In the genomic region with DNA sequence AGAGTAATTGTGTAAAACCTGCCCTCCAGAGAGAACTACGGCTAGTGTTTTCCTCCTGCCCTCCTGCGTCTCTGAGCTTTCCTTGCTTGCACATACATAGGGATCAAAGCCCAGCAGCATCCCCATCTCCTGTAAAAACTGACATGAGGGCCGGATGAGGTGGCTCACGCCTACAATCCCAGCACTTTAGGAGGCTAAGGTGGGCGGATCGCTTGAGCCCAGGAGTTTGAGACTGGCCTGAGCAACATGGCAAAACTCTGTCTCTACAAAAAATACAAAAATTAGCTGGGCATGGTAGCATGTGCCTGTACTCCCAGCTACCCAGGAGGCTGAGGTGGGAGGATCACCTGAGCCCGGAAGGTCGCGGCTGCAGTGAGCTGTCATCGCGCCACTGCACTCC, we compare ENCODE assay signal across 27 cellular contexts. TPM values are rescaled to one million over a fixed set of nuclear protein-coding genes. Genes with fewer than 3 reads are reported as not detected.
DNase-seq lines count a peak whose midpoint lies in the region; ATAC-seq, FAIRE-seq and TF ChIP-seq lines count a peak whose summit lies in the region.
"Had no signal": no experiment of that assay in that cellular context is flagged by ENCODE, and none has a peak within 500 bp of the region (broad histone marks: within the 10 kb centered on the region; RNA-seq: fewer than 3 reads in every experiment).

No MANE protein-coding gene starts in this region.

- H4K20me1 ChIP-seq in GM12878 (ENCODE audit: control insufficient read depth, insufficient read depth) = no peaks in the 10 kb centered on the region

- no peak for FAIRE-seq in GM12878 (lab: Jason Lieb, UNC)
- FAIRE-seq: G401.6 had no signal

- no peak overlapping the region; the same call in 1 of the 2 replicates for H3K9ac ChIP-seq in GM12878 (ENCODE audit: control insufficient read depth, insufficient read depth, low read length)

- SMC1A ChIA-PET in GM12878 (lab: Charles Lee; ENCODE audit: uncharacterized antibody, unreplicated experiment) = interaction anchor here (0.8 to 1.4 kb wide), 5 partner anchors 29 to 137 kb away, joined by 3 to 6 read pairs (median 3); a partner anchor contains a TSS

- no peak for TF ChIP-seq CTCF in HL-60 (IDR thresholded peaks at IDR 0.05; ENCODE audit: insufficient read depth, low read length)
- TF ChIP-seq CTCF in GM12878 (IDR thresholded peaks at IDR 0.05 in 2 of 3, conservative IDR thresholded peaks at IDR 0.05 in 1 of 3; ENCODE audit: control insufficient read depth in 2 of 3, extremely low read depth in 1 of 3, insufficient read depth in 1 of 3, low read depth in 3 of 3, low read length in 3 of 3) = no peak
- no peak for TF ChIP-seq CTCF in neutrophil (IDR thresholded peaks at IDR 0.05)

- CTCF ChIA-PET in GM12878 (lab: Yijun Ruan, JAX) = interaction anchor here (0.6 to 1.3 kb wide), 3 partner anchors 12 to 320 kb away, joined by 3 read pairs; no protein-coding TSS in a partner anchor

- no peaks in the 10 kb centered on the region for H3K79me2 ChIP-seq in GM12878 (ENCODE audit: control insufficient read depth, insufficient read depth, low read length)

- no peak for ATAC-seq in activated T-cell treated with anti-CD3 and anti-CD28 coated beads, Interleukin-2, amount 50 U/mL, for 72 hours (replicated peaks in 1 of 2)
- no peak for ATAC-seq in GM12878
- no peak for ATAC-seq in GM19035 (IDR thresholded peaks at IDR 0.05; ENCODE audit: unreplicated experiment)
- ATAC-seq: T-cell had no signal

- no peaks in the 10 kb centered on the region for H3K9me3 Mint-ChIP-seq in activated T-cell treated with anti-CD3 and anti-CD28 coated beads, Interleukin-2, amount 50 U/mL, for 72 hours
- H3K9me3 Mint-ChIP-seq: CD4-positive, alpha-beta memory T cell; stimulated activated naive CD8-positive, alpha-beta T cell treated with anti-CD3 and anti-CD28 coated beads, Interleukin-15, Interleukin-2, amounts not matched to agents 100 ng/mL and 50 ng/mL, for 24 hours; T-cell had no signal

- H3K27me3 ChIP-seq in HL-60 (ENCODE audit: insufficient read depth, poor library complexity, severe bottlenecking) = no peaks in the 10 kb centered on the region
- no peaks in the 10 kb centered on the region for H3K27me3 ChIP-seq in GM12878 (replicated peaks in 1 of 2; ENCODE audit: control insufficient read depth in 2 of 2, insufficient read depth in 2 of 2, low read length in 1 of 2)
- H3K27me3 ChIP-seq in neutrophil = no peaks in the 10 kb centered on the region
- H3K27me3 ChIP-seq: transverse colon had no signal

- no peak for DNase-seq in activated T-cell treated with anti-CD3 and anti-CD28 coated beads, Interleukin-2, amount 50 U/mL, for 72 hours
- DNase-seq in activated T-cell treated with anti-CD3 and anti-CD28 coated beads for 4 hours = no peak
- DNase-seq in HL-60 (ENCODE audit: low read depth in 1 of 2, low spot score in 1 of 2) = no peak
- DNase-seq in GM12878 (ENCODE audit: low read depth, low spot score) = no peak
- no peak for DNase-seq in NCI-H510A treated with DMSO at 0.1 percent for 48 hours (lab: John Stamatoyannopoulos, UW)
- DNase-seq in stimulated activated naive CD4-positive, alpha-beta T cell (lab: John Stamatoyannopoulos, UW) = no peak
- DNase-seq: ACHN; activated effector memory CD4-positive, alpha-beta T cell treated with anti-CD3 and anti-CD28 coated beads, Interleukin-2, amount 50 U/mL, for 16 hours; anterior cingulate cortex; CD4-positive, alpha-beta memory T cell; central memory CD4-positive, alpha-beta T cell; DMS153; erythroblast; GOT3; mesenchymal stem cell; NCI-H1694; OCI-M1; SIG-M5; T-cell; transverse colon had no signal

- H3K27me3 Mint-ChIP-seq in activated T-cell treated with anti-CD3 and anti-CD28 coated beads, Interleukin-2, amount 50 U/mL, for 72 hours (ENCODE audit: low read depth) = no peaks in the 10 kb centered on the region
- H3K27me3 Mint-ChIP-seq: CD4-positive, alpha-beta memory T cell; stimulated activated naive CD8-positive, alpha-beta T cell treated with anti-CD3 and anti-CD28 coated beads, Interleukin-15, Interleukin-2, amounts not matched to agents 100 ng/mL and 50 ng/mL, for 24 hours; T-cell had no signal

- no peak overlapping the region for H2AFZ ChIP-seq in GM12878 (ENCODE audit: control insufficient read depth, low read depth, low read length)

- H3K4me3 ChIP-seq in HL-60 (replicated peaks; ENCODE audit: insufficient read depth, low read length) (no peak overlapping the region), GM12878 (peak overlapping the region; percentile 12; the same call in 1 of the 2 replicates), neutrophil (ENCODE audit: low read depth in 1 of 2, low read length in 1 of 2) (no peak overlapping the region)
- H3K4me3 ChIP-seq: prostate gland, skin epidermis, transverse colon had no signal

- no peaks in the 10 kb centered on the region for H3K9me3 ChIP-seq in GM12878 (replicated peaks; ENCODE audit: control insufficient read depth, insufficient read depth, low read length)
- H3K9me3 ChIP-seq in neutrophil = no peaks in the 10 kb centered on the region
- H3K9me3 ChIP-seq: prostate gland, transverse colon had no signal

- no peak for TF ChIP-seq POLR2A in GM12878 (IDR thresholded peaks at IDR 0.05; ENCODE audit: low read depth, low read length)

- BruUV-seq in GM12878 (replicated peaks; lab: Mats Ljungman, UMichigan) = no TSS peak

- H3K4me3 Mint-ChIP-seq in activated T-cell treated with anti-CD3 and anti-CD28 coated beads, Interleukin-2, amount 50 U/mL, for 72 hours = peak overlapping the region; percentile 29 to 46
- H3K4me3 Mint-ChIP-seq: CD4-positive, alpha-beta memory T cell; stimulated activated naive CD8-positive, alpha-beta T cell treated with anti-CD3 and anti-CD28 coated beads, Interleukin-15, Interleukin-2, amounts not matched to agents 100 ng/mL and 50 ng/mL, for 24 hours had no signal

- 92% methylated on average over 11 of the region's 11 CpGs for WGBS in GM12878 (ENCODE audit: insufficient coverage, insufficient replicate concordance, low lambda C conversion rate, missing lambda C conversion rate)

- peaks cover 0 to 15% of the 10 kb centered on the region in 2 donors for H3K36me3 Mint-ChIP-seq in activated T-cell treated with anti-CD3 and anti-CD28 coated beads, Interleukin-2, amount 50 U/mL, for 72 hours (ENCODE audit: insufficient read depth in 2 of 2)

- in situ Hi-C loops in GM12878 (cut with MboI) = no loop called here

- no peak for TF ChIP-seq EP300 in GM12878 (IDR thresholded peaks at IDR 0.05; ENCODE audit: borderline replicate concordance in 1 of 2, control insufficient read depth in 1 of 2, low read depth in 2 of 2, low read length in 2 of 2)

- H3K4me1 Mint-ChIP-seq in activated T-cell treated with anti-CD3 and anti-CD28 coated beads, Interleukin-2, amount 50 U/mL, for 72 hours (ENCODE audit: low read depth) = peaks cover 32% of the 10 kb centered on the region

- no peak for TF ChIP-seq RAD21 in GM12878 (IDR thresholded peaks at IDR 0.05; ENCODE audit: insufficient read depth, low read depth, low read length)

- POLR2A ChIA-PET in GM12878 (lab: Charles Lee) = no interaction called here

- H3K27ac Mint-ChIP-seq in activated T-cell treated with anti-CD3 and anti-CD28 coated beads, Interleukin-2, amount 50 U/mL, for 72 hours = peak overlapping the region; percentile 83

- intact Hi-C loops in GM12878 (cut with micrococcal nuclease; ENCODE audit: unreplicated experiment) = no loop called here

- H3K4me2 ChIP-seq in GM12878 (ENCODE audit: control insufficient read depth, insufficient read depth) = peak overlapping the region; percentile 58; the same call in 1 of the 2 replicates

- H3K4me1 ChIP-seq in GM12878 (ENCODE audit: control insufficient read depth, insufficient read depth, low read length) = peaks cover 27% of the 10 kb centered on the region
- peaks cover 50 to 53% of the 10 kb centered on the region in 2 experiments for H3K4me1 ChIP-seq in neutrophil (ENCODE audit: control insufficient read depth in 1 of 2, insufficient read depth in 1 of 2, low read depth in 1 of 2, low read length in 1 of 2)
- H3K4me1 ChIP-seq: prostate gland had no signal

- RAD21 ChIA-PET in GM12878 (lab: Charles Lee; ENCODE audit: unreplicated experiment) = interaction anchor here (1.1 to 1.6 kb wide), 2 partner anchors 11 to 40 kb away, joined by 3 to 5 read pairs; a partner anchor contains a TSS

- 0 out of 2 replicates have a peak overlapping the region, but pooled peaks have one; percentile 8 for H3K27ac ChIP-seq in HL-60 (replicated peaks)
- peak overlapping the region; percentile 77 for H3K27ac ChIP-seq in GM12878 (ENCODE audit: control insufficient read depth, insufficient read depth)
- peak overlapping the region; percentile 95 for H3K27ac ChIP-seq in neutrophil
- H3K27ac ChIP-seq: prostate gland, transverse colon, VCaP had no signal

- H3K36me3 ChIP-seq in GM12878 (ENCODE audit: control insufficient read depth in 2 of 2, insufficient read depth in 2 of 2, low read length in 1 of 2) = peaks cover 4 to 14% of the 10 kb centered on the region in 2 experiments
- peaks cover 27% of the 10 kb centered on the region for H3K36me3 ChIP-seq in neutrophil

RNA-seq across cellular contexts. Expression of a gene that starts 40.3 kb away (rescaled TPM):
- 10 to 100 TPM; 22.8 to 26.7 TPM for total RNA-seq in activated T-cell treated with anti-CD3 and anti-CD28 coated beads, Interleukin-2, amount 50 U/mL, for 72 hours
- 7.9 and 8.8 TPM in 2 replicates for total RNA-seq in GM12878 (2013; cell fraction: nucleolus; rRNA removed)
- 26.9 and 27.7 TPM in 2 replicates for total RNA-seq in GM12878 (2014; rRNA removed)
- 6.8 and 9.0 TPM in 2 replicates for total RNA-seq in GM12878 (2014; rRNA removed; fragmentation: Illumina TruSeq; extraction: Trizol)
- total RNA-seq in GM12878 (2021) = 17.6 and 19.9 TPM in 2 replicates
- polyA plus RNA-seq in GM12878 (2011; ENCODE audit: low read depth) = 10.5 TPM
- polyA plus RNA-seq in GM12878 (2011; rRNA removed) = 5.9 and 12.5 TPM in 2 replicates
- 22.8 and 29.5 TPM in 2 replicates for polyA plus RNA-seq in GM12878 (2011; cell fraction: cytosol; rRNA removed)
- 19.6 and 24.9 TPM in 2 replicates for polyA plus RNA-seq in GM12878 (2011; cell fraction: nucleus; rRNA removed)
- polyA plus RNA-seq in GM12878 (2012) = 18.4 and 20.4 TPM in 2 replicates
- 0.65 and 8.7 TPM in 2 replicates for polyA plus RNA-seq in GM12878 (2014; fragmentation: Illumina TruSeq; extraction: Trizol)
- polyA plus RNA-seq in GM12878 (2014; fragmentation: Nextera tagmentation; extraction: Ambion mirVana) = 1 to 10 TPM; 7.1 to 8.4 TPM
- 25.3 and 26.9 TPM in 2 replicates for polyA plus RNA-seq in GM12878 (2014; rRNA removed)
- 10 to 100 TPM; 27.2 to 30.0 TPM for polyA plus RNA-seq in GM12878 (2016; fragmentation: Nextera tagmentation; extraction: Ambion mirVana)
- polyA minus RNA-seq in GM12878 (2011; rRNA and poly(A)+ RNA removed) = 7.7 and 15.6 TPM in 2 replicates
- polyA minus RNA-seq in GM12878 (2011; cell fraction: cytosol; rRNA and poly(A)+ RNA removed) = 5.9 and 6.4 TPM in 2 replicates
- polyA minus RNA-seq in GM12878 (2011; cell fraction: nucleus; rRNA and poly(A)+ RNA removed) = 17.4 and 25.5 TPM in 2 replicates

RNA-seq across cellular contexts. Expression of a gene that starts 52.5 kb away (rescaled TPM):
- 100 to 1,000 TPM; 454 to 573 TPM for total RNA-seq in activated T-cell treated with anti-CD3 and anti-CD28 coated beads, Interleukin-2, amount 50 U/mL, for 72 hours
- total RNA-seq in GM12878 (2013; cell fraction: nucleolus; rRNA removed) = 34.9 and 35.0 TPM in 2 replicates
- total RNA-seq in GM12878 (2014; rRNA removed) (417 and 479 TPM in 2 replicates), GM12878 (2014; rRNA removed; fragmentation: Illumina TruSeq; extraction: Trizol) (220 and 264 TPM in 2 replicates), GM12878 (2021) (867 and 885 TPM in 2 replicates)
- 85.7 TPM for polyA plus RNA-seq in GM12878 (2011; ENCODE audit: low read depth)
- polyA plus RNA-seq in GM12878 (2011; rRNA removed) (39.7 and 110 TPM in 2 replicates), GM12878 (2014; fragmentation: Illumina TruSeq; extraction: Trizol) (176 and 537 TPM in 2 replicates), GM12878 (2014; fragmentation: Nextera tagmentation; extraction: Ambion mirVana) (10 to 100 TPM; 13.4 to 38.0 TPM), GM12878 (2014; rRNA removed) (555 and 628 TPM in 2 replicates), GM12878 (2016; fragmentation: Nextera tagmentation; extraction: Ambion mirVana) (100 to 1,000 TPM; 692 to 739 TPM)
- polyA plus RNA-seq in GM12878 (2011; cell fraction: cytosol; rRNA removed) = 154 and 186 TPM in 2 replicates
- polyA plus RNA-seq in GM12878 (2011; cell fraction: nucleus; rRNA removed) = 132 and 185 TPM in 2 replicates
- 247 and 313 TPM in 2 replicates for polyA plus RNA-seq in GM12878 (2012)
- 32.6 and 67.6 TPM in 2 replicates for polyA minus RNA-seq in GM12878 (2011; rRNA and poly(A)+ RNA removed)
- polyA minus RNA-seq in GM12878 (2011; cell fraction: cytosol; rRNA and poly(A)+ RNA removed) = 96.9 and 109 TPM in 2 replicates
- 20.3 and 35.7 TPM in 2 replicates for polyA minus RNA-seq in GM12878 (2011; cell fraction: nucleus; rRNA and poly(A)+ RNA removed)

Comparison
In these comparisons a context has a peak if more than half of its experiments do, and no peak if none do; other contexts are left out.
1. H3K27ac ChIP-seq: peak in every context shown above with its lines; median percentile 95 in neutrophil; 77 in GM12878; 8 in HL-60.